In genomic region chr3:33915796-33916589, GRCh38 we compare ENCODE assay signal across 8 cellular contexts.
DNase-seq lines count a peak whose midpoint lies in the region; ATAC-seq and TF ChIP-seq lines count a peak whose summit lies in the region.

No MANE protein-coding gene starts in this region.

- 40 to 52% (median 47%) methylated on average over 8 to 9 of the region's 9 CpGs for WGBS in adrenal gland, 4 donors

- TF ChIP-seq CTCF in AG10803 (conservative IDR thresholded peaks at IDR 0.05; ENCODE audit: low read length): peak; percentile 44
- TF ChIP-seq CTCF in adrenal gland (IDR thresholded peaks at IDR 0.05): peak in 3 of 6 experiments; percentile 5 to 40 (median 26)

- H3K27me3 ChIP-seq in adrenal gland: no peaks in the 10 kb centered on the region

- H3K36me3 ChIP-seq in adrenal gland (replicated peaks in 1 of 2): no peaks in the 10 kb centered on the region

- H3K4me1 ChIP-seq in adrenal gland (replicated peaks in 1 of 2): no peaks in the 10 kb centered on the region

- ATAC-seq in GM19452 (IDR thresholded peaks at IDR 0.05; ENCODE audit: unreplicated experiment): peak; percentile 89

- no peak overlapping the region for H3K27ac ChIP-seq in adrenal gland

- no peak overlapping the region for H3K4me3 ChIP-seq in AG10803 (ENCODE audit: low read length)
- H3K4me3 ChIP-seq in adrenal gland: no peak overlapping the region

- DNase-seq in AG10803 (ENCODE audit: low read depth): no peak
- peak; percentile 17 for DNase-seq in HT-29 (ENCODE audit: low spot score)
- DNase-seq in adrenal gland: peak in 4 of 7 donors; percentile 8 to 70 (median 14)
- DNase-seq in medulla oblongata (ENCODE audit: extremely low spot score): peak; percentile 64
- DNase-seq in DMS53 treated with DMSO at 0.1 percent for 48 hours (lab: John Stamatoyannopoulos, UW; ENCODE audit: unreplicated experiment): no peak
- DNase-seq in amniotic stem cell (lab: John Stamatoyannopoulos, UW): no peak
- no peak for DNase-seq in NCI-H2029 treated with DMSO at 0.1 percent for 48 hours (lab: John Stamatoyannopoulos, UW)

- no peaks in the 10 kb centered on the region for H3K9me3 ChIP-seq in adrenal gland (replicated peaks in 1 of 3)

- intact Hi-C loops in adrenal gland (cut with DNase I): no loop called here

- TF ChIP-seq POLR2A in adrenal gland (IDR thresholded peaks at IDR 0.05): no peak

Comparison
In these comparisons a context has a peak if more than half of its experiments do, and no peak if none do; other contexts are left out.
1. DNase-seq: peak in HT-29 (single experiment), adrenal gland (4 of 7) and medulla oblongata (single experiment); none in AG10803 (single experiment), DMS53 treated with DMSO at 0.1 percent for 48 hours (single experiment), amniotic stem cell (single experiment) and NCI-H2029 treated with DMSO at 0.1 percent for 48 hours (single experiment).